In the genomic region with DNA sequence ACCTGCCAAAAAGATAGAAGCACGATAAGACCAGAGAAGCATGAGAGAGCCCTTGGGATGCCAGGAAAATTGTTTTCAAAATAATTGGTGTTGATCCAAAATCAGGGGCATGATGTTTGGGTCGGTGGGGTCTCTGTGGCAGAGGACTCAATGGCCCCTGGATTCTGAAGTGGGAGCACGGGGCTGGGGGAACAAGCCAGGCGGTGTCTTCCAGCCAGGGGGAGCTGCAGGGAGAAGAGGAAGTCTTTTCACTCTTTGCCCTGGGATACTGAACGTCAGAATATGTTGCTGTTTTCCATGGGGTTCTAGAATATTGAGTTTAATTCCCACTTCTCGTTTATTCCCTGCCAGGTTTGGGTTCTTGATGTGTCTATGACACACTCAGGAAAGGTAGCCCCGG, we compare ENCODE assay signal across 12 cellular contexts. TPM values are rescaled to one million over a fixed set of nuclear protein-coding genes. Genes with fewer than 3 reads are reported as not detected.
DNase-seq lines count a peak whose midpoint lies in the region; ATAC-seq and TF ChIP-seq lines count a peak whose summit lies in the region.
"Had no signal": no experiment of that assay in that cellular context is flagged by ENCODE, and none has a peak within 500 bp of the region (broad histone marks: within the 10 kb centered on the region; RNA-seq: fewer than 3 reads in every experiment).

No MANE protein-coding gene starts in this region.

- H3K9me3 ChIP-seq in heart right ventricle (no peaks in the 10 kb centered on the region), endodermal cell (ENCODE audit: control insufficient read depth, low read length) (no peaks in the 10 kb centered on the region), neural progenitor cell (ENCODE audit: low read depth) (no peaks in the 10 kb centered on the region)
- H3K9me3 ChIP-seq: BLaER1 treated with 17β-estradiol and CSF1 and Interleukin-3, amounts not matched to agents 10 nM and 100 nM had no signal

- ATAC-seq in left cardiac atrium (no peak), heart right ventricle (no peak), GM19467 (IDR thresholded peaks at IDR 0.05; ENCODE audit: unreplicated experiment) (no peak)

- no peak overlapping the region for H3K27ac ChIP-seq in heart right ventricle
- H3K27ac ChIP-seq in endodermal cell (ENCODE audit: low read depth, low read length): no peak overlapping the region
- H3K27ac ChIP-seq in neural progenitor cell: no peak overlapping the region
- H3K27ac ChIP-seq: BLaER1 treated with 17β-estradiol and CSF1 and Interleukin-3, amounts not matched to agents 10 nM and 100 nM had no signal

- no peak overlapping the region for H3K27ac Mint-ChIP-seq in endodermal cell
- H3K27ac Mint-ChIP-seq in neural progenitor cell: no peak overlapping the region
- H3K27ac Mint-ChIP-seq: CD4-positive, CD25-positive, alpha-beta regulatory T cell had no signal

- TF ChIP-seq CTCF in heart right ventricle (IDR thresholded peaks at IDR 0.05) (no peak), endodermal cell (conservative IDR thresholded peaks at IDR 0.05) (peak; percentile 52), neural progenitor cell (IDR thresholded peaks at IDR 0.05) (no peak)

- DNase-seq in left cardiac atrium (peak; percentile 5), heart right ventricle (no peak), endodermal cell (no peak), NCI-H526 treated with DMSO at 0.1 percent for 48 hours (lab: John Stamatoyannopoulos, UW) (no peak), neural progenitor cell (ENCODE audit: low spot score) (no peak)
- DNase-seq: 8988T; CD4-positive, CD25-positive, alpha-beta regulatory T cell; DMS53; GF-D8; H7 had no signal

- H3K36me3 Mint-ChIP-seq in endodermal cell (ENCODE audit: low read depth): no peaks in the 10 kb centered on the region
- no peaks in the 10 kb centered on the region for H3K36me3 Mint-ChIP-seq in neural progenitor cell
- H3K36me3 Mint-ChIP-seq: CD4-positive, CD25-positive, alpha-beta regulatory T cell had no signal

- H3K4me1 Mint-ChIP-seq in endodermal cell (no peaks in the 10 kb centered on the region), neural progenitor cell (peaks cover 18% of the 10 kb centered on the region)
- H3K4me1 Mint-ChIP-seq: CD4-positive, CD25-positive, alpha-beta regulatory T cell had no signal

- 71 to 72% methylated on average over 7 of the region's 7 CpGs for WGBS in heart right ventricle, 2 donors
- WGBS in endodermal cell (ENCODE audit: insufficient coverage in 1 of 2, insufficient read length in 1 of 2), 2 experiments: 84 to 86% methylated on average over 6 to 7 of the region's 7 CpGs

- H3K79me2 ChIP-seq in neural progenitor cell (ENCODE audit: low read depth): no peaks in the 10 kb centered on the region

- H3K36me3 ChIP-seq in heart right ventricle (no peaks in the 10 kb centered on the region), endodermal cell (ENCODE audit: control insufficient read depth, insufficient read depth, low read length) (no peaks in the 10 kb centered on the region), neural progenitor cell (no peaks in the 10 kb centered on the region)
- H3K36me3 ChIP-seq: BLaER1 treated with 17β-estradiol and CSF1 and Interleukin-3, amounts not matched to agents 10 nM and 100 nM had no signal

- no peak overlapping the region for H3K4me2 ChIP-seq in neural progenitor cell
- H3K4me2 ChIP-seq: BLaER1 treated with 17β-estradiol and CSF1 and Interleukin-3, amounts not matched to agents 10 nM and 100 nM had no signal

- H2AFZ ChIP-seq in neural progenitor cell (replicated peaks): no peak overlapping the region

- H3K27me3 Mint-ChIP-seq in endodermal cell (ENCODE audit: insufficient read depth): peaks cover 8% of the 10 kb centered on the region
- peaks cover 11% of the 10 kb centered on the region for H3K27me3 Mint-ChIP-seq in neural progenitor cell (ENCODE audit: insufficient read depth, low read depth)

- H3K9me3 Mint-ChIP-seq in endodermal cell (no peaks in the 10 kb centered on the region), neural progenitor cell (no peaks in the 10 kb centered on the region)

- intact Hi-C loops in left cardiac atrium (cut with DNase I): no loop called here
- intact Hi-C loops in heart right ventricle (cut with DNase I): loop anchor here in 5 of 10 donors (5.0 to 10.0 kb wide), 4 partner anchors 147 to 440 kb away; partner anchors contain the start of gene UNC5A (in 3 of the 5)

- peaks cover 17% of the 10 kb centered on the region for H3F3A ChIP-seq in neural progenitor cell (ENCODE audit: low read depth)

- H3K4me3 ChIP-seq in heart right ventricle: no peak overlapping the region
- no peak overlapping the region for H3K4me3 ChIP-seq in endodermal cell (ENCODE audit: low read length)
- H3K4me3 ChIP-seq in neural progenitor cell: no peak overlapping the region
- H3K4me3 ChIP-seq: BLaER1 treated with 17β-estradiol and CSF1 and Interleukin-3, amounts not matched to agents 10 nM and 100 nM had no signal

- peaks cover 0 to 85% (median 60%) of the 10 kb centered on the region in 7 donors for H3K27me3 ChIP-seq in heart right ventricle
- peaks cover 4% of the 10 kb centered on the region for H3K27me3 ChIP-seq in endodermal cell (ENCODE audit: control insufficient read depth, insufficient read depth, low read length, poor library complexity, severe bottlenecking)
- no peaks in the 10 kb centered on the region for H3K27me3 ChIP-seq in neural progenitor cell

- no peak overlapping the region for H3K4me3 Mint-ChIP-seq in endodermal cell
- H3K4me3 Mint-ChIP-seq in neural progenitor cell: no peak overlapping the region
- H3K4me3 Mint-ChIP-seq: CD4-positive, CD25-positive, alpha-beta regulatory T cell had no signal

- H4K20me1 ChIP-seq in neural progenitor cell (ENCODE audit: low read depth): no peaks in the 10 kb centered on the region

- H3K9ac ChIP-seq in endodermal cell (ENCODE audit: extremely low read depth, low read length, poor library complexity, severe bottlenecking) (no peak overlapping the region), neural progenitor cell (no peak overlapping the region)
- H3K9ac ChIP-seq: BLaER1 treated with 17β-estradiol and CSF1 and Interleukin-3, amounts not matched to agents 10 nM and 100 nM had no signal

- no peaks in the 10 kb centered on the region for H3K4me1 ChIP-seq in heart right ventricle
- no peaks in the 10 kb centered on the region for H3K4me1 ChIP-seq in endodermal cell (ENCODE audit: control insufficient read depth, insufficient read depth, low read length)
- peaks cover 19% of the 10 kb centered on the region for H3K4me1 ChIP-seq in neural progenitor cell
- H3K4me1 ChIP-seq: BLaER1 treated with 17β-estradiol and CSF1 and Interleukin-3, amounts not matched to agents 10 nM and 100 nM had no signal

RNA-seq across cellular contexts. Expression of gene TSPAN17, which starts 20.4 kb away (rescaled TPM):
- 10 to 100 TPM; 21.2 to 25.6 TPM for total RNA-seq in left cardiac atrium
- total RNA-seq in heart right ventricle: 10 to 100 TPM; 20.8 to 48.3 (median 27.3) TPM
- 10 to 100 TPM; 13.2 to 27.6 TPM for polyA plus RNA-seq in heart right ventricle
- 10 to 100 TPM; 49.3 to 50.3 TPM for total RNA-seq in endodermal cell
- 35.5 TPM for polyA plus RNA-seq in endodermal cell (2013, experiment 1 of 2)
- 34.8 TPM for polyA plus RNA-seq in endodermal cell (2013, experiment 2 of 2)
- 25.9 and 51.7 TPM in 2 replicates for total RNA-seq in neural progenitor cell (ENCODE audit: low replicate concordance)

RNA-seq across cellular contexts. Expression of gene EIF4E1B, which starts 37.2 kb away (rescaled TPM):
- total RNA-seq in left cardiac atrium (not detected), heart right ventricle (not detected), endodermal cell (1 to 10 TPM; 1.4 to 2.0 TPM), neural progenitor cell (ENCODE audit: low replicate concordance) (0.06 and 0.68 TPM in 2 replicates)
- not detected for polyA plus RNA-seq in heart right ventricle
- polyA plus RNA-seq in endodermal cell (2013, experiment 1 of 2): 0.82 TPM
- polyA plus RNA-seq in endodermal cell (2013, experiment 2 of 2): not detected
- total RNA-seq: CD4-positive, CD25-positive, alpha-beta regulatory T cell had no signal
- polyA plus RNA-seq: CD4-positive, CD25-positive, alpha-beta regulatory T cell had no signal

RNA-seq across cellular contexts. Expression of gene SNCB, which starts 37.3 kb away (rescaled TPM):
- total RNA-seq in left cardiac atrium (1 to 10 TPM in 1 of 2 donors, under 1 TPM in 1; 0.74 to 1.3 TPM), heart right ventricle (under 1 TPM in 2 of 10 donors, not detected in 8; 0.35 to 0.39 TPM), endodermal cell (1 to 10 TPM in 1 of 2 donors, under 1 TPM in 1; 0.22 to 1.8 TPM), neural progenitor cell (ENCODE audit: low replicate concordance) (1.1 TPM in 1 of 2 replicates, not detected in the other)
- polyA plus RNA-seq in heart right ventricle: not detected
- polyA plus RNA-seq in endodermal cell (2013, experiment 1 of 2): 0.25 TPM
- 0.58 TPM for polyA plus RNA-seq in endodermal cell (2013, experiment 2 of 2)
- total RNA-seq: CD4-positive, CD25-positive, alpha-beta regulatory T cell had no signal
- polyA plus RNA-seq: CD4-positive, CD25-positive, alpha-beta regulatory T cell had no signal

RNA-seq across cellular contexts. Expression of gene GPRIN1, which starts 57.7 kb away (rescaled TPM):
- total RNA-seq in left cardiac atrium (under 1 TPM; 0.81 to 0.97 TPM), heart right ventricle (1 to 10 TPM in 1 of 10 donors, under 1 TPM in 9; 0.06 to 1.0 (median 0.38) TPM), endodermal cell (1 to 10 TPM; 4.5 to 4.9 TPM), neural progenitor cell (ENCODE audit: low replicate concordance) (0.67 and 3.7 TPM in 2 replicates)
- under 1 TPM; 0.22 to 0.26 TPM for polyA plus RNA-seq in heart right ventricle
- 10.4 TPM for polyA plus RNA-seq in endodermal cell (2013, experiment 1 of 2)
- polyA plus RNA-seq in endodermal cell (2013, experiment 2 of 2): 10.0 TPM
